Comparison of ENCODE assay signal across 8 cellular contexts in the genomic region with DNA sequence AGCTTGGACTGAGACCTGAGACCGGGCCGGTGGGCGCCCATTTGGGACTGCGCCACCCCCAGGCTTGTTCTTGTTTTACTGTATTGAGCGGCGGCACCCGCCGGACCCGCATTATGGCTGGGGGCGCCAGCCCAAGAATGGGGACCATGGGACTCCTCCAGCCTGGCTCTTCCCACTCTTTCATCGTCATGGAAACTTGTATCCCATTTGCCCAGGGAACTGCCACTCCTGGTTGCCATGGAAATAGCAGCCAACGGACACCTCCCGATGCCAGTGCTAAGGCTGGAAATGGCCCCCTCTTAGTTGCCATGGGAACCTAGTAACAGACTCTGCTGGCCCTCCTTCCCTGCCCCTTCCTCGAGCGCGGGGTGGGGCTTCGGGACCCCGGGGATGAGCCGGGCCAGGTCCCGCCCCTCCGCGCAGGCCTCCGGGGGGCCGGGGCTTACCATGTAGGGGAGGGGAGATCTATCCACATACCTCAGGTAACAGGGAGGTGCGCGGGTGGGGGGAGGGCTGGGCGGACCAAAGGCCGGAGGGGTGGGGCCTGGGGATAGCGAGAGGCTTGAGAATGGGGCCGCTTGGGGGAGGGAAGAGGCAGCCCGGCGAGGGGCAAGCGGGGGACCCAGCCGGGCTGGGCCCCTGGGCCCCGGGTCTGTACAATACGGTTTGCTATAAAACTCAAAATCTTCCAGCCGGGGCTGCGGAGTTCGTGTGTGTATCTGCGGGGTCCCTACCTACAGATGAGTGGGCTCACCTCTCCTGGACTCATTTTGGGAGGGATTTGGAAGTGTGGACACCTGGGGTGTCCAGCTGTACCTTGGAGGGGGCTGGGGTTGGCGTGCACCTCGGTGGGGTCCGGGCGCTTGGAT. TPM values are rescaled to one million over a fixed set of nuclear protein-coding genes. Genes with fewer than 3 reads are reported as not detected.
A peak's percentile ranks its signal among the peaks of the same experiment; 100 is the strongest.
DNase-seq lines count a peak whose midpoint lies in the region; ATAC-seq, FAIRE-seq and TF ChIP-seq lines count a peak whose summit lies in the region.

No MANE protein-coding gene starts in this region.

- TF ChIP-seq CTCF in C4-2B (conservative IDR thresholded peaks at IDR 0.05) (no peak), NB4 (IDR thresholded peaks at IDR 0.05; ENCODE audit: low read depth, low read length) (no peak), nephron (IDR thresholded peaks at IDR 0.05; ENCODE audit: unreplicated experiment in 3 of 3) (no peak)

- peak overlapping the region; percentile 94 for H3K4me3 Mint-ChIP-seq in activated T-helper 17 cell treated with anti-CD3 and anti-CD28 coated beads, Interleukin-2, amount 50 U/mL, for 72 hours
- peak overlapping the region; percentile 89 to 93 (median 91) for H3K4me3 Mint-ChIP-seq in nephron

- no peaks in the 10 kb centered on the region for H3K9me3 Mint-ChIP-seq in activated T-helper 17 cell treated with anti-CD3 and anti-CD28 coated beads, Interleukin-2, amount 50 U/mL, for 72 hours
- no peaks in the 10 kb centered on the region for H3K9me3 Mint-ChIP-seq in nephron

- H3K4me1 Mint-ChIP-seq in activated T-helper 17 cell treated with anti-CD3 and anti-CD28 coated beads, Interleukin-2, amount 50 U/mL, for 72 hours, result peaks cover 5% of the 10 kb centered on the region
- H3K4me1 Mint-ChIP-seq in nephron, result peaks cover 19% of the 10 kb centered on the region

- H3K27me3 Mint-ChIP-seq in activated T-helper 17 cell treated with anti-CD3 and anti-CD28 coated beads, Interleukin-2, amount 50 U/mL, for 72 hours, result no peaks in the 10 kb centered on the region
- H3K27me3 Mint-ChIP-seq in nephron (ENCODE audit: low read depth), result no peaks in the 10 kb centered on the region

- peaks cover 37% of the 10 kb centered on the region for H3K36me3 Mint-ChIP-seq in activated T-helper 17 cell treated with anti-CD3 and anti-CD28 coated beads, Interleukin-2, amount 50 U/mL, for 72 hours (ENCODE audit: low read depth)
- peaks cover 31% of the 10 kb centered on the region for H3K36me3 Mint-ChIP-seq in nephron (ENCODE audit: low read depth)

- peak; percentile 2 for ATAC-seq in GM19025 (IDR thresholded peaks at IDR 0.05; ENCODE audit: low read depth, unreplicated experiment)
- no peak for ATAC-seq in activated T-helper 17 cell treated with anti-CD3 and anti-CD28 coated beads, Interleukin-2, amount 50 U/mL, for 72 hours (replicated peaks)
- no peak for ATAC-seq in HG02973 (IDR thresholded peaks at IDR 0.05; ENCODE audit: unreplicated experiment)

- DNase-seq in NB4 (ENCODE audit: low read depth), result peak; percentile 51
- peak; percentile 87 to 93 for DNase-seq in frontal cortex (ENCODE audit: low spot score in 2 of 2)
- no peak for DNase-seq in 8988T

- peak overlapping the region; percentile 74 for H3K27ac ChIP-seq in C4-2B

- no peak for FAIRE-seq in frontal cortex (lab: Jason Lieb, UNC)

- H3K4me3 ChIP-seq in NB4 (ENCODE audit: low read depth, low read length), result peak overlapping the region; percentile 83

- no peak for TF ChIP-seq POLR2A in NB4 (IDR thresholded peaks at IDR 0.05; ENCODE audit: extremely low read depth, insufficient read length)

- no peak overlapping the region for H3K27ac Mint-ChIP-seq in activated T-helper 17 cell treated with anti-CD3 and anti-CD28 coated beads, Interleukin-2, amount 50 U/mL, for 72 hours
- peak overlapping the region; percentile 91 to 98 (median 97) for H3K27ac Mint-ChIP-seq in nephron

RNA-seq across cellular contexts. Expression of gene ORAI3, which starts 0.5 kb away (rescaled TPM):
- total RNA-seq in activated T-helper 17 cell treated with anti-CD3 and anti-CD28 coated beads, Interleukin-2, amount 50 U/mL, for 72 hours, result 10 to 100 TPM; 12.4 to 25.8 TPM
- total RNA-seq in frontal cortex, result 4.1 TPM

RNA-seq across cellular contexts. Expression of gene SETD1A, which starts 9.2 kb away (rescaled TPM):
- 10 to 100 TPM; 27.5 to 33.7 TPM for total RNA-seq in activated T-helper 17 cell treated with anti-CD3 and anti-CD28 coated beads, Interleukin-2, amount 50 U/mL, for 72 hours
- total RNA-seq in frontal cortex, result 1.6 TPM

RNA-seq across cellular contexts. Expression of gene FBXL19, which starts 24.9 kb away (rescaled TPM):
- total RNA-seq in activated T-helper 17 cell treated with anti-CD3 and anti-CD28 coated beads, Interleukin-2, amount 50 U/mL, for 72 hours, result 10 to 100 TPM; 32.2 to 40.7 TPM
- total RNA-seq in frontal cortex, result 66.4 TPM

RNA-seq across cellular contexts. Expression of gene HSD3B7, which starts 36.7 kb away (rescaled TPM):
- total RNA-seq in activated T-helper 17 cell treated with anti-CD3 and anti-CD28 coated beads, Interleukin-2, amount 50 U/mL, for 72 hours, result 1 to 10 TPM; 8.8 TPM
- total RNA-seq in frontal cortex, result 2.0 TPM

RNA-seq across cellular contexts. Expression of gene CTF1, which starts 51.9 kb away (rescaled TPM):
- total RNA-seq in activated T-helper 17 cell treated with anti-CD3 and anti-CD28 coated beads, Interleukin-2, amount 50 U/mL, for 72 hours, result under 1 TPM; 0.15 to 0.26 TPM
- 0.41 TPM for total RNA-seq in frontal cortex

Comparison
In these comparisons a context has a peak if more than half of its experiments do, and no peak if none do; other contexts are left out.
1. RNA of gene SETD1A, which starts 9.2 kb away (total RNA-seq): 27.5 to 33.7 TPM in activated T-helper 17 cell treated with anti-CD3 and anti-CD28 coated beads, Interleukin-2, amount 50 U/mL, for 72 hours; 1.6 TPM in frontal cortex (single experiment); every median in the first group is over 10 times any median in the second.